ENCODE assay signal across 2 cellular contexts in genomic region chr10:89576022-89576421, GRCh38.
TF ChIP-seq lines count a peak whose summit lies in the region.

No MANE protein-coding gene starts in this region.

TF ChIP-seq in liver, 16 proteins besides CTCF, POLR2A, EP300 and RAD21:
- peak; percentile 33 for TF ChIP-seq SP1 (IDR thresholded peaks at IDR 0.05)
- TF ChIP-seq ZBTB33 (IDR thresholded peaks at IDR 0.05) = no peak
- peak; percentile 36 for TF ChIP-seq FOXA1 (IDR thresholded peaks at IDR 0.05)
- TF ChIP-seq GABPA (IDR thresholded peaks at IDR 0.05 in 1 of 2, conservative IDR thresholded peaks at IDR 0.05 in 1 of 2) = no peak
- TF ChIP-seq YY1 (IDR thresholded peaks at IDR 0.05) = peak; percentile 45
- no peak for TF ChIP-seq REST (IDR thresholded peaks at IDR 0.05)
- TF ChIP-seq ATF3 (IDR thresholded peaks at IDR 0.05) = no peak
- peak in 1 of 2 donors; percentile 54 for TF ChIP-seq HNF4A (conservative IDR thresholded peaks at IDR 0.05)
- TF ChIP-seq TAF1 (conservative IDR thresholded peaks at IDR 0.05) = no peak
- peak in 1 of 2 donors; percentile 27 for TF ChIP-seq JUND (IDR thresholded peaks at IDR 0.05)
- TF ChIP-seq FOXA2 (IDR thresholded peaks at IDR 0.05) = peak; percentile 17
- no peak for TF ChIP-seq HNF4G (IDR thresholded peaks at IDR 0.05)
- no peak for TF ChIP-seq MAX (IDR thresholded peaks at IDR 0.05)
- no peak for TF ChIP-seq NR2F2 (IDR thresholded peaks at IDR 0.05)
- peak; percentile 16 to 81 for TF ChIP-seq RXRA (IDR thresholded peaks at IDR 0.05)
- no peak for TF ChIP-seq EGR1 (IDR thresholded peaks at IDR 0.05; ENCODE audit: low read depth in 2 of 2)

TF ChIP-seq in HepG2, 621 proteins besides CTCF, POLR2A, EP300 and RAD21:
- TF ChIP-seq ZNF234 (CRISPR knock-in tag; conservative IDR thresholded peaks at IDR 0.05) (no peak), EED (CRISPR knock-in tag; IDR thresholded peaks at IDR 0.05) (no peak), U2AF2 (IDR thresholded peaks at IDR 0.05; ENCODE audit: low read depth, low read length) (no peak), ZFP37 (CRISPR knock-in tag; IDR thresholded peaks at IDR 0.05; ENCODE audit: borderline replicate concordance) (no peak), ZNF431 (CRISPR knock-in tag; IDR thresholded peaks at IDR 0.05; ENCODE audit: borderline replicate concordance, low read depth) (no peak), ETV6 (CRISPR knock-in tag; conservative IDR thresholded peaks at IDR 0.05) (no peak), USF2 (IDR thresholded peaks at IDR 0.05; ENCODE audit: low read depth, low read length) (no peak), USF2 (CRISPR knock-in tag; IDR thresholded peaks at IDR 0.05; ENCODE audit: borderline replicate concordance) (no peak), ZBTB4 (CRISPR knock-in tag; IDR thresholded peaks at IDR 0.05; ENCODE audit: borderline replicate concordance) (no peak), ZSCAN9 (CRISPR knock-in tag; IDR thresholded peaks at IDR 0.05; ENCODE audit: borderline replicate concordance) (no peak), DDIT3 (CRISPR knock-in tag; IDR thresholded peaks at IDR 0.05) (no peak), HOXA5 (CRISPR knock-in tag; IDR thresholded peaks at IDR 0.05) (no peak), NR2F6 (IDR thresholded peaks at IDR 0.05) (no peak), NR2F6 (CRISPR knock-in tag; IDR thresholded peaks at IDR 0.05) (no peak), TBL1XR1 (IDR thresholded peaks at IDR 0.05; ENCODE audit: borderline replicate concordance, low read length, partially characterized antibody) (no peak), CENPBD1 (CRISPR knock-in tag; IDR thresholded peaks at IDR 0.05; ENCODE audit: borderline replicate concordance, low read depth) (no peak)
